18 cellular contexts compared by ENCODE assay signal in the genomic region with DNA sequence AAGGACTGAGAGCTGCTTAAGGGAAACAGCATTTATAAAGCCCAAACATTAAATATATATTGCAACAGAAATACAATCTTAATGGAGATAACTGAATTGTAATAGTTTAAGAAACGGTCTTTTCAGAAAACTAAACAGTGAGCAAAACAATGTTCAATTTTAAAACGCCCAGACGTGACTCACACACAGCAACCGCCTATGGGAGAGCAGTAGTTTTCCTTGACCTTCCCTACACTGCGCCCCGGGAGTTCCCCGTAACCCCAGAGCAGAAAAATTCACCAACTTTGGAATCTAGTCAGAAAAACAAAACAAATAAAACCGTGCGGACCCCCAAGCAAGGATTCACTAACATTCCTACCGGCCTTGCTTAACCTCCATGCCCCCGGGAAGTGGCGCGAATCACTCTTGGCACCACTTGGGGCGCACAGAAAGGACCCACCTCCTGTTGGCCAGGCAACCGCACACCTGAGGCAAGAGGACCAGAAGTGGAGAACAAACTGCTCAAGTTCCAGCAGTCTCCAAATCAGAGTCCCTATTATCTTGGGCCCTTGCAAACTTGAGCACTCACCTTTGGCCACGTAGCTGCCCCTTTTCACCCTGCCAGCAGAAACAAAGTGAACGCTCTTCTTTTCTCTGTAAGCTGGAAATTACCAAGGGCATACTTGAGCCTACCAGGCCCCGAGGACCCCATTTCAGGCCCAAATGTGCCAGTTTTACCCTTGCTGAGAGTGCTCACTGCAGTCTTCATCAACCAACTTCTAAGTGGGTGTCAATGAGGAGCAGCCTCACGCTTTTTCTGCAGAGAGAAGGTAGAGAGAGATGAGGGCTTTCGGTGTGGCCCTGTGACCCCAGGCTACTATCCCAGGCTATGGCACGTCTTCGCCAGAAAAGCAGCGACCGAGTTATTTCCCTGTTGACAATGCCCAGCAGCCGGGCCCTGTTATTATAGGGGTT.
A peak's percentile ranks its signal among the peaks of the same experiment; 100 is the strongest.
DNase-seq lines count a peak whose midpoint lies in the region; ATAC-seq and TF ChIP-seq lines count a peak whose summit lies in the region.
"Had no signal": no experiment of that assay in that cellular context is flagged by ENCODE, and none has a peak within 500 bp of the region (broad histone marks: within the 10 kb centered on the region; RNA-seq: fewer than 3 reads in every experiment).

No MANE protein-coding gene starts in this region.

- H3K36me3 ChIP-seq in suprapubic skin, result no peaks in the 10 kb centered on the region
- H3K36me3 ChIP-seq: cardiac muscle cell, esophagus squamous epithelium, vagina had no signal

- no peak for TF ChIP-seq EP300 in suprapubic skin (IDR thresholded peaks at IDR 0.05)

- peak overlapping the region; percentile 32 for H3K4me3 ChIP-seq in suprapubic skin
- H3K4me3 ChIP-seq: cardiac muscle cell had no signal

- H3K4me1 ChIP-seq in suprapubic skin, result peaks cover 47% of the 10 kb centered on the region

- H3K36me3 Mint-ChIP-seq in activated naive CD8-positive, alpha-beta T cell treated with anti-CD3 and anti-CD28 coated beads, Interleukin-2, amount 10 ng/mL, durations not matched to agents 7 days and 5 days, result no peaks in the 10 kb centered on the region
- peaks cover 2% of the 10 kb centered on the region for H3K36me3 Mint-ChIP-seq in activated naive CD8-positive, alpha-beta T cell treated with anti-CD3 and anti-CD28 coated beads for 36 hours
- H3K36me3 Mint-ChIP-seq in T-helper 17 cell (ENCODE audit: low read depth) (peaks cover 4% of the 10 kb centered on the region), glutamatergic neuron (ENCODE audit: unreplicated experiment) (no peaks in the 10 kb centered on the region)

- no peak for TF ChIP-seq CTCF in glutamatergic neuron (IDR thresholded peaks at IDR 0.05; ENCODE audit: partially characterized antibody, unreplicated experiment)
- TF ChIP-seq CTCF in suprapubic skin (IDR thresholded peaks at IDR 0.05), result no peak

- peaks cover 2% of the 10 kb centered on the region for H3K9me3 Mint-ChIP-seq in activated naive CD8-positive, alpha-beta T cell treated with anti-CD3 and anti-CD28 coated beads, Interleukin-2, amount 10 ng/mL, durations not matched to agents 7 days and 5 days
- H3K9me3 Mint-ChIP-seq in activated naive CD8-positive, alpha-beta T cell treated with anti-CD3 and anti-CD28 coated beads for 36 hours, result peaks cover 2% of the 10 kb centered on the region
- peaks cover 9% of the 10 kb centered on the region for H3K9me3 Mint-ChIP-seq in glutamatergic neuron (ENCODE audit: unreplicated experiment)
- H3K9me3 Mint-ChIP-seq: activated B cell treated with CpG ODN at 0.5 μM for 24 hours; activated T-cell treated with anti-CD3 and anti-CD28 coated beads, Interleukin-2, amount 50 U/mL, for 4 hours; natural killer cell treated with Interleukin-12 subunit alpha and Interleukin-12 subunit beta and Interleukin-15 and Interleukin-18, amount 100 ng/mL, for 72 hours had no signal

- H3K27me3 ChIP-seq in suprapubic skin, result peaks cover 100% of the 10 kb centered on the region

- H3K4me3 Mint-ChIP-seq in activated naive CD8-positive, alpha-beta T cell treated with anti-CD3 and anti-CD28 coated beads, Interleukin-2, amount 10 ng/mL, durations not matched to agents 7 days and 5 days, result no peak overlapping the region
- no peak overlapping the region for H3K4me3 Mint-ChIP-seq in activated naive CD8-positive, alpha-beta T cell treated with anti-CD3 and anti-CD28 coated beads for 36 hours
- H3K4me3 Mint-ChIP-seq in T-helper 17 cell (no peak overlapping the region), glutamatergic neuron (ENCODE audit: unreplicated experiment) (peak overlapping the region; percentile 56)
- H3K4me3 Mint-ChIP-seq: activated T-cell treated with anti-CD3 and anti-CD28 coated beads, Interleukin-2, amount 50 U/mL, for 4 hours; natural killer cell treated with Interleukin-12 subunit alpha and Interleukin-12 subunit beta and Interleukin-15 and Interleukin-18, amount 100 ng/mL, for 72 hours had no signal

- POLR2A ChIA-PET in activated naive CD8-positive, alpha-beta T cell treated with anti-CD3 and anti-CD28 coated beads, Interleukin-2, amount 10 ng/mL, durations not matched to agents 7 days and 5 days (lab: Charles Lee), result no interaction called here

- H3K9me3 ChIP-seq in T-helper 17 cell (ENCODE audit: control insufficient read depth, low read length, poor library complexity, severe bottlenecking) (no peaks in the 10 kb centered on the region), suprapubic skin (no peaks in the 10 kb centered on the region)
- H3K9me3 ChIP-seq: esophagus squamous epithelium, vagina had no signal

- no peak for DNase-seq in activated naive CD8-positive, alpha-beta T cell treated with anti-CD3 and anti-CD28 coated beads, Interleukin-2, amount 10 ng/mL, durations not matched to agents 7 days and 5 days
- DNase-seq in activated naive CD8-positive, alpha-beta T cell treated with anti-CD3 and anti-CD28 coated beads for 36 hours, result no peak
- DNase-seq in T-helper 17 cell (no peak), glutamatergic neuron (no peak), suprapubic skin (ENCODE audit: low spot score in 2 of 2) (no peak), T1000 (lab: John Stamatoyannopoulos, UW) (no peak), GF-D8 (lab: John Stamatoyannopoulos, UW) (no peak), middle frontal gyrus (ENCODE audit: extremely low spot score, low spot score) (no peak)
- DNase-seq: activated B cell treated with CpG ODN at 0.5 μM for 24 hours; activated T-cell treated with anti-CD3 and anti-CD28 coated beads, Interleukin-2, amount 50 U/mL, for 4 hours; esophagus squamous epithelium; NCI-H1417; NCI-H524 treated with DMSO at 0.1 percent for 48 hours; SIG-M5; small intestine had no signal

- WGBS in suprapubic skin, result 31% methylated on average over 25 of the region's 25 CpGs

- H3K27ac ChIP-seq in suprapubic skin, result no peak overlapping the region
- H3K27ac ChIP-seq: cardiac muscle cell, esophagus squamous epithelium, vagina had no signal

- ATAC-seq in activated naive CD8-positive, alpha-beta T cell treated with anti-CD3 and anti-CD28 coated beads, Interleukin-2, amount 10 ng/mL, durations not matched to agents 7 days and 5 days (ENCODE audit: low read depth), result no peak
- no peak for ATAC-seq in T-helper 17 cell
- ATAC-seq: activated T-cell treated with anti-CD3 and anti-CD28 coated beads, Interleukin-2, amount 50 U/mL, for 4 hours; natural killer cell treated with Interleukin-12 subunit alpha and Interleukin-12 subunit beta and Interleukin-15 and Interleukin-18, amount 100 ng/mL, for 72 hours had no signal

- H3K27me3 Mint-ChIP-seq in activated naive CD8-positive, alpha-beta T cell treated with anti-CD3 and anti-CD28 coated beads, Interleukin-2, amount 10 ng/mL, durations not matched to agents 7 days and 5 days, result peaks cover 91% of the 10 kb centered on the region
- H3K27me3 Mint-ChIP-seq in activated naive CD8-positive, alpha-beta T cell treated with anti-CD3 and anti-CD28 coated beads for 36 hours, result peaks cover 95% of the 10 kb centered on the region
- H3K27me3 Mint-ChIP-seq in T-helper 17 cell (peaks cover 88% of the 10 kb centered on the region), glutamatergic neuron (ENCODE audit: unreplicated experiment) (peaks cover 36% of the 10 kb centered on the region)

- TF ChIP-seq POLR2A in suprapubic skin (IDR thresholded peaks at IDR 0.05), result no peak

- peaks cover 13% of the 10 kb centered on the region for H3K4me1 Mint-ChIP-seq in activated naive CD8-positive, alpha-beta T cell treated with anti-CD3 and anti-CD28 coated beads, Interleukin-2, amount 10 ng/mL, durations not matched to agents 7 days and 5 days
- H3K4me1 Mint-ChIP-seq in activated naive CD8-positive, alpha-beta T cell treated with anti-CD3 and anti-CD28 coated beads for 36 hours, result peaks cover 31% of the 10 kb centered on the region
- H3K4me1 Mint-ChIP-seq in T-helper 17 cell, result peaks cover 14% of the 10 kb centered on the region
- peaks cover 23% of the 10 kb centered on the region for H3K4me1 Mint-ChIP-seq in glutamatergic neuron (ENCODE audit: low read depth, unreplicated experiment)

- H3K27ac Mint-ChIP-seq in activated naive CD8-positive, alpha-beta T cell treated with anti-CD3 and anti-CD28 coated beads, Interleukin-2, amount 10 ng/mL, durations not matched to agents 7 days and 5 days, result peak overlapping the region; percentile 9
- no peak overlapping the region for H3K27ac Mint-ChIP-seq in activated naive CD8-positive, alpha-beta T cell treated with anti-CD3 and anti-CD28 coated beads for 36 hours
- H3K27ac Mint-ChIP-seq in T-helper 17 cell, result peak overlapping the region; percentile 74
- no peak overlapping the region for H3K27ac Mint-ChIP-seq in glutamatergic neuron (ENCODE audit: unreplicated experiment)
- H3K27ac Mint-ChIP-seq: activated B cell treated with CpG ODN at 0.5 μM for 24 hours; natural killer cell treated with Interleukin-12 subunit alpha and Interleukin-12 subunit beta and Interleukin-15 and Interleukin-18, amount 100 ng/mL, for 72 hours had no signal

Comparison
In these comparisons a context has a peak if more than half of its experiments do, and no peak if none do; other contexts are left out.
1. H3K27ac Mint-ChIP-seq: peak in activated naive CD8-positive, alpha-beta T cell treated with anti-CD3 and anti-CD28 coated beads, Interleukin-2, amount 10 ng/mL, durations not matched to agents 7 days and 5 days (single experiment) and T-helper 17 cell (single experiment); none in activated naive CD8-positive, alpha-beta T cell treated with anti-CD3 and anti-CD28 coated beads for 36 hours (single experiment) and glutamatergic neuron (single experiment).